ENCODE assay signal across 1 cellular context in the genomic region with DNA sequence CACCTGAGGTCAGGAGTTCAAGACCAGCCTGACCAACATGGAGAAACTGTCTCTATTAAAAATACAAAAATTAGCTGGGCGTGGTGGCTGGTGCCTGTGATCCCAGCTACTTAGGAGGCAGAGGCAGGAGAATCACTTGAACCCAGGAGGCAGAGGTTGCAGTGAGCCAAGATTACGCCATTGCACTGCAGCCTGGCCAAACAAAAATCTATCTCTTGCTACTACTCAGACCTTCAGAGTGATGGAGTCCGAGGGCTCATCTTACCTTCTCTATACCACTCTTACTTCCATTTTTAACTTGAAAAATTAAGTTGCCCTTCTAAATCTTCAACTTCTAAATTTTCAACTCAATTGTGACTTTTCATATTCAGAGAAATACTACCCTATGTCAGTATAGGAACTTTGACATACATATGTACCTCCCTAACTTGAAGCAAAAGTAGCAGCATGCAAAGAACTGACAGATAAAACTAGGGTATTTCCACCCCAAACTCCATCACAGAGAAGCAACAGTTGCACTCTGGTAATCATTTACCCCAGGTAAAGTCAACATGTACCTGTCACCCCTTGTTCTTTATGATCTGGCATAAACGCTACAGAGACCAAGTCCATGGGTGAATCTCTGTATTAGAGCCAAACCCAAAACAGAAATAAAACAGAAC.
TF ChIP-seq lines count a peak whose summit lies in the region.

No MANE protein-coding gene starts in this region.

TF ChIP-seq in HCT116, 20 proteins besides CTCF, POLR2A, EP300 and RAD21:
- TF ChIP-seq POLR2AphosphoS5 (IDR thresholded peaks at IDR 0.05; ENCODE audit: low read depth, low read length) (peak; percentile 28; the same call in 1 of the 2 replicates), EGR1 (IDR thresholded peaks at IDR 0.05; ENCODE audit: low read depth) (no peak)
